1 cellular context compared by ENCODE assay signal in genomic region chr1:35637401-35637809, GRCh38.
TF ChIP-seq lines count a peak whose summit lies in the region.

No MANE protein-coding gene starts in this region.

TF ChIP-seq in WTC11, 78 proteins besides CTCF, POLR2A, EP300 and RAD21 (continued from another document):
- TF ChIP-seq SOX15 (CRISPR knock-in tag; IDR thresholded peaks at IDR 0.05), result no peak
- TF ChIP-seq ZNF512 (CRISPR knock-in tag; IDR thresholded peaks at IDR 0.05; ENCODE audit: borderline replicate concordance), result no peak
- no peak for TF ChIP-seq ATF1 (CRISPR knock-in tag; IDR thresholded peaks at IDR 0.05)
- no peak for TF ChIP-seq TEAD4 (CRISPR knock-in tag; IDR thresholded peaks at IDR 0.05)
- no peak for TF ChIP-seq ZNF281 (CRISPR knock-in tag; IDR thresholded peaks at IDR 0.05)
- no peak for TF ChIP-seq ZNF138 (CRISPR knock-in tag; conservative IDR thresholded peaks at IDR 0.05)
TF ChIP-seq in WTC11: peak in this region for 0.
